Comparison of ENCODE assay signal across 8 cellular contexts in the genomic region with DNA sequence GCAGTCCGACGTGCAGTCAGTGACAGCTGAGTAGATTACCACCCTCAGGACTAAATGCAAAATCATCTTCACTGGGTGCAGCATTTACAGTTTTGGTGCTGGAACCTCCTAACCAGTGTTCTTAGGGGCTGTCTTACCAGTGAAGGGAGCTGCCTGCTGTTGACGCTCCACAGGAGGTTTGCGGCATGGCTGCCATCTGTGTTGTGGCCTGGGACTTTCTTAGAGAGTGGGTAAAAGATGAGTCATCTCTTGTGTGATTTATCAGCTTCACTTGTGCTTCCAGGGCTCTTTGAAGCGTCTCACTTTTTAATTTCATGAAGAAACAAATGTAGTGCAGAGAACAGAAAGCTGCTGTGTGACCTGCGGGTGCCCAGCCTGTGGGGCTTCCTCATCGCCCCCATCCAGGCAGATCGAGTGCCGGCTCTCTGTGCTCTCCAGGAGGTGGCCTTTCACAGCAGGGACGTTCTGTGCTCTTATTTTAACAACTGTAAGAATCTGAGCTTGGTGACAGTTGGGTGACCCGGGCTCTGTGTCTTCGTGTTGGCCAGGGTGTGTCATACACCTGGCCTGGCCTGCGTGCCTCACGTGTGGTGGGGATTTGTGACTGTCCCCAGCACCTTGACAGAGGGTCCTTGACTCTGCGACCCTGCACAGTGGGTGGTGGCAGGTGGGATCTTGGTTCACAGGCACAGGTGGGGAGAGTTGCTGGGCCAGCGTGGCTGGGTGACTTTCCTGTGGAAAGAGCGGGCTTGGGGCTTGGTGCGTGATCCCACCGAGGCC. TPM values are rescaled to one million over a fixed set of nuclear protein-coding genes. Genes with fewer than 3 reads are reported as not detected.
DNase-seq lines count a peak whose midpoint lies in the region; ATAC-seq and TF ChIP-seq lines count a peak whose summit lies in the region.

No MANE protein-coding gene starts in this region.

- 61 to 63% methylated on average over 5 to 19 of the region's 19 CpGs for WGBS in transverse colon (ENCODE audit: low coverage in 1 of 2), 2 donors

- H3K27me3 ChIP-seq in Loucy (ENCODE audit: insufficient read depth, low read length, poor library complexity, severe bottlenecking) (no peaks in the 10 kb centered on the region), neural progenitor cell (no peaks in the 10 kb centered on the region), transverse colon (no peaks in the 10 kb centered on the region)

- peaks cover 68% of the 10 kb centered on the region for H3K4me1 Mint-ChIP-seq in neural progenitor cell

- no peaks in the 10 kb centered on the region for H3K9me3 Mint-ChIP-seq in neural progenitor cell

- ATAC-seq in GM21786 (IDR thresholded peaks at IDR 0.05; ENCODE audit: unreplicated experiment): peak; percentile 71

- H3K36me3 Mint-ChIP-seq in neural progenitor cell: peaks cover 3% of the 10 kb centered on the region

- no peak for TF ChIP-seq EP300 in transverse colon (IDR thresholded peaks at IDR 0.05; ENCODE audit: low read depth)

- H3K9ac ChIP-seq in Loucy (ENCODE audit: low read depth, low read length, poor library complexity, severe bottlenecking) (peak overlapping the region; percentile 64), neural progenitor cell (no peak overlapping the region)

- TF ChIP-seq POLR2A in transverse colon (IDR thresholded peaks at IDR 0.05): no peak

- no peaks in the 10 kb centered on the region for H3K9me2 ChIP-seq in Loucy (replicated peaks; ENCODE audit: low read depth, low read length)

- H3K27ac ChIP-seq in neural progenitor cell: no peak overlapping the region
- peak overlapping the region; percentile 54 to 67 (median 63) for H3K27ac ChIP-seq in transverse colon

- DNase-seq in GM04504 (ENCODE audit: low read depth): peak; percentile 77
- peak; percentile 74 for DNase-seq in activated CD4-positive, CD25-positive, alpha-beta regulatory T cell treated with anti-CD3 and anti-CD28 coated beads, Interleukin-2, amount 50 U/mL, for 16 hours (ENCODE audit: low read depth, low spot score)
- peak; percentile 54 to 56 for DNase-seq in cardiac fibroblast (ENCODE audit: low read depth in 2 of 2)
- DNase-seq in neural progenitor cell (ENCODE audit: low spot score): no peak
- peak; percentile 69 for DNase-seq in transverse colon
- no peak for DNase-seq in NCI-H2029 (lab: John Stamatoyannopoulos, UW)

- H3K36me3 ChIP-seq in Loucy (ENCODE audit: insufficient read depth, low read length): peaks cover 6% of the 10 kb centered on the region; the same call in 1 of the 2 replicates
- H3K36me3 ChIP-seq in neural progenitor cell: no peaks in the 10 kb centered on the region
- H3K36me3 ChIP-seq in transverse colon: no peaks in the 10 kb centered on the region

- peak overlapping the region; percentile 65 for H3K27ac Mint-ChIP-seq in neural progenitor cell

- H3K79me2 ChIP-seq in Loucy (ENCODE audit: insufficient read depth, low read length) (peaks cover 84% of the 10 kb centered on the region), neural progenitor cell (ENCODE audit: low read depth) (peaks cover 27% of the 10 kb centered on the region)

- H3K9me3 ChIP-seq in Loucy (ENCODE audit: insufficient read depth, low read depth, low read length) (no peaks in the 10 kb centered on the region), neural progenitor cell (ENCODE audit: low read depth) (no peaks in the 10 kb centered on the region), transverse colon (no peaks in the 10 kb centered on the region)

- H2AFZ ChIP-seq in Loucy (ENCODE audit: low read length): no peak overlapping the region
- no peak overlapping the region for H2AFZ ChIP-seq in neural progenitor cell (replicated peaks)

- H3K4me3 ChIP-seq in Loucy (ENCODE audit: low read length, poor library complexity, severe bottlenecking) (peak overlapping the region; percentile 75), cardiac fibroblast (replicated peaks in 1 of 2; ENCODE audit: low read depth in 2 of 2, low read length in 2 of 2) (no peak overlapping the region), neural progenitor cell (no peak overlapping the region), transverse colon (no peak overlapping the region)

- H3K4me3 Mint-ChIP-seq in neural progenitor cell: no peak overlapping the region

- H3K4me1 ChIP-seq in Loucy (ENCODE audit: insufficient read depth, low read length, poor library complexity, severe bottlenecking) (peaks cover 81% of the 10 kb centered on the region), neural progenitor cell (peaks cover 28% of the 10 kb centered on the region), transverse colon (peaks cover 6 to 45% (median 15%) of the 10 kb centered on the region in 4 donors)

- H3K4me2 ChIP-seq in Loucy (ENCODE audit: low read depth, low read length, poor library complexity, severe bottlenecking): peak overlapping the region; percentile 81
- H3K4me2 ChIP-seq in neural progenitor cell: no peak overlapping the region

- intact Hi-C loops in transverse colon (cut with DNase I; ENCODE audit: low total_unique reads): no loop called here

- no peak for TF ChIP-seq CTCF in Loucy (conservative IDR thresholded peaks at IDR 0.05; ENCODE audit: low read length)
- no peak for TF ChIP-seq CTCF in cardiac fibroblast (IDR thresholded peaks at IDR 0.05; ENCODE audit: low read depth, low read length)
- no peak for TF ChIP-seq CTCF in neural progenitor cell (IDR thresholded peaks at IDR 0.05)
- no peak for TF ChIP-seq CTCF in transverse colon (IDR thresholded peaks at IDR 0.05)

- H4K20me1 ChIP-seq in Loucy (ENCODE audit: insufficient read depth, low read length, poor library complexity, severe bottlenecking): peaks cover 40% of the 10 kb centered on the region
- H4K20me1 ChIP-seq in neural progenitor cell (ENCODE audit: low read depth): peaks cover 40% of the 10 kb centered on the region

- in situ Hi-C loops in transverse colon (cut with MboI; ENCODE audit: low pct_ligation_motif_present in 1 of 4, low pct_unique_long_range_greater_than_20kb in 1 of 4, low sequenced_read_pairs in 3 of 4): no loop called here

- H3K27me3 Mint-ChIP-seq in neural progenitor cell (ENCODE audit: insufficient read depth, low read depth): peaks cover 10% of the 10 kb centered on the region

- peaks cover 17% of the 10 kb centered on the region for H3F3A ChIP-seq in Loucy (ENCODE audit: low read depth)
- H3F3A ChIP-seq in neural progenitor cell (ENCODE audit: low read depth): no peaks in the 10 kb centered on the region

RNA-seq across cellular contexts. Expression of gene ZNF750, which starts 24.3 kb away (rescaled TPM):
- not detected in 2 replicates for total RNA-seq in neural progenitor cell (ENCODE audit: low replicate concordance)
- not detected for total RNA-seq in transverse colon

Comparison
In these comparisons a context has a peak if more than half of its experiments do, and no peak if none do; other contexts are left out.
1. DNase-seq: peak in GM04504 (single experiment), activated CD4-positive, CD25-positive, alpha-beta regulatory T cell treated with anti-CD3 and anti-CD28 coated beads, Interleukin-2, amount 50 U/mL, for 16 hours (single experiment), cardiac fibroblast (2 of 2) and transverse colon (single experiment); none in neural progenitor cell (single experiment) and NCI-H2029 (single experiment).